1 cellular context compared by ENCODE assay signal in genomic region chr3:149385617-149386298, GRCh38.
TF ChIP-seq lines count a peak whose summit lies in the region.

No MANE protein-coding gene starts in this region.

TF ChIP-seq in HepG2, 621 proteins besides CTCF, POLR2A, EP300 and RAD21 (continued from another document and continues in another):
- TF ChIP-seq GMEB1 (CRISPR knock-in tag; IDR thresholded peaks at IDR 0.05; ENCODE audit: borderline replicate concordance), result no peak
- TF ChIP-seq ZNF484 (CRISPR knock-in tag; IDR thresholded peaks at IDR 0.05; ENCODE audit: borderline replicate concordance, low read depth), result no peak
- TF ChIP-seq PLRG1 (conservative IDR thresholded peaks at IDR 0.05), result no peak
- no peak for TF ChIP-seq PAX8 (CRISPR knock-in tag; IDR thresholded peaks at IDR 0.05; ENCODE audit: borderline replicate concordance)
- TF ChIP-seq RFXANK (CRISPR knock-in tag; IDR thresholded peaks at IDR 0.05), result no peak
- TF ChIP-seq, protein P1, sequence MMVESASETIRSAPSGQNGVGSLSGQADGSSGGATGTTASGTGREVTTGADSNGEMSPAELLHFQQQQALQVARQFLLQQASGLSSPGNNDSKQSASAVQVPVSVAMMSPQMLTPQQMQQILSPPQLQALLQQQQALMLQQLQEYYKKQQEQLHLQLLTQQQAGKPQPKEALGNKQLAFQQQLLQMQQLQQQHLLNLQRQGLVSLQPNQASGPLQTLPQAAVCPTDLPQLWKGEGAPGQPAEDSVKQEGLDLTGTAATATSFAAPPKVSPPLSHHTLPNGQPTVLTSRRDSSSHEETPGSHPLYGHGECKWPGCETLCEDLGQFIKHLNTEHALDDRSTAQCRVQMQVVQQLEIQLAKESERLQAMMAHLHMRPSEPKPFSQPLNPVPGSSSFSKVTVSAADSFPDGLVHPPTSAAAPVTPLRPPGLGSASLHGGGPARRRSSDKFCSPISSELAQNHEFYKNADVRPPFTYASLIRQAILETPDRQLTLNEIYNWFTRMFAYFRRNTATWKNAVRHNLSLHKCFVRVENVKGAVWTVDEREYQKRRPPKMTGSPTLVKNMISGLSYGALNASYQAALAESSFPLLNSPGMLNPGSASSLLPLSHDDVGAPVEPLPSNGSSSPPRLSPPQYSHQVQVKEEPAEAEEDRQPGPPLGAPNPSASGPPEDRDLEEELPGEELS (CRISPR knock-in tag; IDR thresholded peaks at IDR 0.05), result 0 out of 2 replicates have a peak, but pooled peaks have one; percentile 47
- TF ChIP-seq NR0B2 (CRISPR knock-in tag; IDR thresholded peaks at IDR 0.05), result no peak
- no peak for TF ChIP-seq ZNF432 (CRISPR knock-in tag; IDR thresholded peaks at IDR 0.05; ENCODE audit: borderline replicate concordance)
- no peak for TF ChIP-seq ADNP (CRISPR knock-in tag; IDR thresholded peaks at IDR 0.05)
- no peak for TF ChIP-seq ZNF660 (CRISPR knock-in tag; IDR thresholded peaks at IDR 0.05; ENCODE audit: borderline replicate concordance, low read depth)
- TF ChIP-seq RFXAP (CRISPR knock-in tag; IDR thresholded peaks at IDR 0.05; ENCODE audit: borderline replicate concordance), result peak; percentile 89
- TF ChIP-seq, protein P2, sequence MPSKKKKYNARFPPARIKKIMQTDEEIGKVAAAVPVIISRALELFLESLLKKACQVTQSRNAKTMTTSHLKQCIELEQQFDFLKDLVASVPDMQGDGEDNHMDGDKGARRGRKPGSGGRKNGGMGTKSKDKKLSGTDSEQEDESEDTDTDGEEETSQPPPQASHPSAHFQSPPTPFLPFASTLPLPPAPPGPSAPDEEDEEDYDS (CRISPR knock-in tag; IDR thresholded peaks at IDR 0.05), result peak; percentile 98
- TF ChIP-seq FLYWCH1 (CRISPR knock-in tag; IDR thresholded peaks at IDR 0.05), result no peak
- TF ChIP-seq KLF6 (CRISPR knock-in tag; IDR thresholded peaks at IDR 0.05), result peak; percentile 75; the same call in 1 of the 2 replicates
- peak; percentile 52; the same call in 1 of the 2 replicates for TF ChIP-seq ZNF558 (CRISPR knock-in tag; IDR thresholded peaks at IDR 0.05; ENCODE audit: borderline replicate concordance)
- no peak for TF ChIP-seq ZNF781 (CRISPR knock-in tag; IDR thresholded peaks at IDR 0.05; ENCODE audit: borderline replicate concordance, not compliant biosample characterization)
- TF ChIP-seq, protein P3, sequence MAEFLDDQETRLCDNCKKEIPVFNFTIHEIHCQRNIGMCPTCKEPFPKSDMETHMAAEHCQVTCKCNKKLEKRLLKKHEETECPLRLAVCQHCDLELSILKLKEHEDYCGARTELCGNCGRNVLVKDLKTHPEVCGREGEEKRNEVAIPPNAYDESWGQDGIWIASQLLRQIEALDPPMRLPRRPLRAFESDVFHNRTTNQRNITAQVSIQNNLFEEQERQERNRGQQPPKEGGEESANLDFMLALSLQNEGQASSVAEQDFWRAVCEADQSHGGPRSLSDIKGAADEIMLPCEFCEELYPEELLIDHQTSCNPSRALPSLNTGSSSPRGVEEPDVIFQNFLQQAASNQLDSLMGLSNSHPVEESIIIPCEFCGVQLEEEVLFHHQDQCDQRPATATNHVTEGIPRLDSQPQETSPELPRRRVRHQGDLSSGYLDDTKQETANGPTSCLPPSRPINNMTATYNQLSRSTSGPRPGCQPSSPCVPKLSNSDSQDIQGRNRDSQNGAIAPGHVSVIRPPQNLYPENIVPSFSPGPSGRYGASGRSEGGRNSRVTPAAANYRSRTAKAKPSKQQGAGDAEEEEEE (CRISPR knock-in tag; IDR thresholded peaks at IDR 0.05; ENCODE audit: borderline replicate concordance), result no peak
- 0 out of 2 replicates have a peak, but pooled peaks have one; percentile 26 for TF ChIP-seq ZSCAN21 (CRISPR knock-in tag; IDR thresholded peaks at IDR 0.05; ENCODE audit: borderline replicate concordance)
- no peak for TF ChIP-seq SETDB1 (CRISPR knock-in tag; IDR thresholded peaks at IDR 0.05; ENCODE audit: borderline replicate concordance)
- no peak for TF ChIP-seq KMT2A (CRISPR knock-in tag; IDR thresholded peaks at IDR 0.05)
- TF ChIP-seq, protein P4, sequence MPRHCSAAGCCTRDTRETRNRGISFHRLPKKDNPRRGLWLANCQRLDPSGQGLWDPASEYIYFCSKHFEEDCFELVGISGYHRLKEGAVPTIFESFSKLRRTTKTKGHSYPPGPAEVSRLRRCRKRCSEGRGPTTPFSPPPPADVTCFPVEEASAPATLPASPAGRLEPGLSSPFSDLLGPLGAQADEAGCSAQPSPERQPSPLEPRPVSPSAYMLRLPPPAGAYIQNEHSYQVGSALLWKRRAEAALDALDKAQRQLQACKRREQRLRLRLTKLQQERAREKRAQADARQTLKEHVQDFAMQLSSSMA (CRISPR knock-in tag; IDR thresholded peaks at IDR 0.05), result no peak
- TF ChIP-seq, protein P5, sequence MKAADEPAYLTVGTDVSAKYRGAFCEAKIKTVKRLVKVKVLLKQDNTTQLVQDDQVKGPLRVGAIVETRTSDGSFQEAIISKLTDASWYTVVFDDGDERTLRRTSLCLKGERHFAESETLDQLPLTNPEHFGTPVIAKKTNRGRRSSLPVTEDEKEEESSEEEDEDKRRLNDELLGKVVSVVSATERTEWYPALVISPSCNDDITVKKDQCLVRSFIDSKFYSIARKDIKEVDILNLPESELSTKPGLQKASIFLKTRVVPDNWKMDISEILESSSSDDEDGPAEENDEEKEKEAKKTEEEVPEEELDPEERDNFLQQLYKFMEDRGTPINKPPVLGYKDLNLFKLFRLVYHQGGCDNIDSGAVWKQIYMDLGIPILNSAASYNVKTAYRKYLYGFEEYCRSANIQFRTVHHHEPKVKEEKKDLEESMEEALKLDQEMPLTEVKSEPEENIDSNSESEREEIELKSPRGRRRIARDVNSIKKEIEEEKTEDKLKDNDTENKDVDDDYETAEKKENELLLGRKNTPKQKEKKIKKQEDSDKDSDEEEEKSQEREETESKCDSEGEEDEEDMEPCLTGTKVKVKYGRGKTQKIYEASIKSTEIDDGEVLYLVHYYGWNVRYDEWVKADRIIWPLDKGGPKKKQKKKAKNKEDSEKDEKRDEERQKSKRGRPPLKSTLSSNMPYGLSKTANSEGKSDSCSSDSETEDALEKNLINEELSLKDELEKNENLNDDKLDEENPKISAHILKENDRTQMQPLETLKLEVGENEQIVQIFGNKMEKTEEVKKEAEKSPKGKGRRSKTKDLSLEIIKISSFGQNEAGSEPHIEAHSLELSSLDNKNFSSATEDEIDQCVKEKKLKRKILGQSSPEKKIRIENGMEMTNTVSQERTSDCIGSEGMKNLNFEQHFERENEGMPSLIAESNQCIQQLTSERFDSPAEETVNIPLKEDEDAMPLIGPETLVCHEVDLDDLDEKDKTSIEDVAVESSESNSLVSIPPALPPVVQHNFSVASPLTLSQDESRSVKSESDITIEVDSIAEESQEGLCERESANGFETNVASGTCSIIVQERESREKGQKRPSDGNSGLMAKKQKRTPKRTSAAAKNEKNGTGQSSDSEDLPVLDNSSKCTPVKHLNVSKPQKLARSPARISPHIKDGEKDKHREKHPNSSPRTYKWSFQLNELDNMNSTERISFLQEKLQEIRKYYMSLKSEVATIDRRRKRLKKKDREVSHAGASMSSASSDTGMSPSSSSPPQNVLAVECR (CRISPR knock-in tag; IDR thresholded peaks at IDR 0.05; ENCODE audit: borderline replicate concordance), result no peak; the same call in 1 of the 2 replicates
- TF ChIP-seq KLF13 (CRISPR knock-in tag; IDR thresholded peaks at IDR 0.05), result no peak
- TF ChIP-seq JUND (CRISPR knock-in tag; IDR thresholded peaks at IDR 0.05), result no peak
- 0 out of 2 replicates have a peak, but pooled peaks have one; percentile 64 for TF ChIP-seq ZBTB49 (CRISPR knock-in tag; IDR thresholded peaks at IDR 0.05; ENCODE audit: borderline replicate concordance)
- no peak for TF ChIP-seq NR1H2 (CRISPR knock-in tag; IDR thresholded peaks at IDR 0.05; ENCODE audit: borderline replicate concordance, low read depth)
- TF ChIP-seq ZSCAN20 (CRISPR knock-in tag; IDR thresholded peaks at IDR 0.05; ENCODE audit: borderline replicate concordance), result 0 out of 2 replicates have a peak, but pooled peaks have one; percentile 67
- TF ChIP-seq ZNF20 (CRISPR knock-in tag; IDR thresholded peaks at IDR 0.05), result peak; percentile 99
- no peak for TF ChIP-seq JDP2 (CRISPR knock-in tag; IDR thresholded peaks at IDR 0.05; ENCODE audit: borderline replicate concordance)
- peak; percentile 45 for TF ChIP-seq NR2F6 (IDR thresholded peaks at IDR 0.05)
- TF ChIP-seq NR2F6 (CRISPR knock-in tag; IDR thresholded peaks at IDR 0.05), result peak; percentile 32; the same call in 1 of the 2 replicates
- TF ChIP-seq ZNF737 (CRISPR knock-in tag; IDR thresholded peaks at IDR 0.05; ENCODE audit: borderline replicate concordance), result no peak
- TF ChIP-seq HNRNPLL (IDR thresholded peaks at IDR 0.05; ENCODE audit: low read depth, low read length, poor library complexity, severe bottlenecking), result no peak
- TF ChIP-seq ZNF30 (CRISPR knock-in tag; IDR thresholded peaks at IDR 0.05), result no peak
- TF ChIP-seq, protein P6, sequence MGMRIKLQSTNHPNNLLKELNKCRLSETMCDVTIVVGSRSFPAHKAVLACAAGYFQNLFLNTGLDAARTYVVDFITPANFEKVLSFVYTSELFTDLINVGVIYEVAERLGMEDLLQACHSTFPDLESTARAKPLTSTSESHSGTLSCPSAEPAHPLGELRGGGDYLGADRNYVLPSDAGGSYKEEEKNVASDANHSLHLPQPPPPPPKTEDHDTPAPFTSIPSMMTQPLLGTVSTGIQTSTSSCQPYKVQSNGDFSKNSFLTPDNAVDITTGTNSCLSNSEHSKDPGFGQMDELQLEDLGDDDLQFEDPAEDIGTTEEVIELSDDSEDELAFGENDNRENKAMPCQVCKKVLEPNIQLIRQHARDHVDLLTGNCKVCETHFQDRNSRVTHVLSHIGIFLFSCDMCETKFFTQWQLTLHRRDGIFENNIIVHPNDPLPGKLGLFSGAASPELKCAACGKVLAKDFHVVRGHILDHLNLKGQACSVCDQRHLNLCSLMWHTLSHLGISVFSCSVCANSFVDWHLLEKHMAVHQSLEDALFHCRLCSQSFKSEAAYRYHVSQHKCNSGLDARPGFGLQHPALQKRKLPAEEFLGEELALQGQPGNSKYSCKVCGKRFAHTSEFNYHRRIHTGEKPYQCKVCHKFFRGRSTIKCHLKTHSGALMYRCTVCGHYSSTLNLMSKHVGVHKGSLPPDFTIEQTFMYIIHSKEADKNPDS (CRISPR knock-in tag; IDR thresholded peaks at IDR 0.05), result no peak
- TF ChIP-seq KAT7 (CRISPR knock-in tag; IDR thresholded peaks at IDR 0.05; ENCODE audit: borderline replicate concordance), result no peak
- no peak; the same call in 1 of the 2 replicates for TF ChIP-seq CENPBD1 (CRISPR knock-in tag; IDR thresholded peaks at IDR 0.05; ENCODE audit: borderline replicate concordance, low read depth)
- no peak for TF ChIP-seq ZNF530 (CRISPR knock-in tag; IDR thresholded peaks at IDR 0.05; ENCODE audit: low read depth)
- TF ChIP-seq ZNF17 (CRISPR knock-in tag; IDR thresholded peaks at IDR 0.05), result no peak
- TF ChIP-seq TCF7 (IDR thresholded peaks at IDR 0.05; ENCODE audit: low read depth), result no peak
- no peak for TF ChIP-seq ISX (CRISPR knock-in tag; conservative IDR thresholded peaks at IDR 0.05)
- no peak for TF ChIP-seq ZSCAN5A (CRISPR knock-in tag; IDR thresholded peaks at IDR 0.05; ENCODE audit: borderline replicate concordance)
- TF ChIP-seq TARDBP (CRISPR knock-in tag; IDR thresholded peaks at IDR 0.05), result no peak; the same call in 1 of the 2 replicates
- no peak for TF ChIP-seq ZNF101 (CRISPR knock-in tag; IDR thresholded peaks at IDR 0.05; ENCODE audit: borderline replicate concordance, low read depth)
- no peak for TF ChIP-seq ZNF891 (CRISPR knock-in tag; IDR thresholded peaks at IDR 0.05)
- no peak for TF ChIP-seq FOXO1 (CRISPR knock-in tag; IDR thresholded peaks at IDR 0.05)
